Comparison of ENCODE assay signal across 12 cellular contexts in genomic region chr18:23626451-23627279, GRCh38. TPM values are rescaled to one million over a fixed set of nuclear protein-coding genes. Genes with fewer than 3 reads are reported as not detected.
A peak's percentile ranks its signal among the peaks of the same experiment; 100 is the strongest.
DNase-seq lines count a peak whose midpoint lies in the region; ATAC-seq, FAIRE-seq and TF ChIP-seq lines count a peak whose summit lies in the region.
"Had no signal": no experiment of that assay in that cellular context is flagged by ENCODE, and none has a peak within 500 bp of the region (broad histone marks: within the 10 kb centered on the region; RNA-seq: fewer than 3 reads in every experiment).

No MANE protein-coding gene starts in this region.

- no peaks in the 10 kb centered on the region for H3K79me2 ChIP-seq in osteoblast (ENCODE audit: insufficient read depth, low read length)

- H3K4me2 ChIP-seq in osteoblast (ENCODE audit: insufficient read depth, low read length): peak overlapping the region; percentile 51

- FAIRE-seq in bronchial epithelial cell (lab: Jason Lieb, UNC): no peak

- H3K27me3 ChIP-seq in bronchial epithelial cell (ENCODE audit: control insufficient read depth, insufficient read depth, low read length): no peaks in the 10 kb centered on the region
- no peaks in the 10 kb centered on the region for H3K27me3 ChIP-seq in osteoblast (ENCODE audit: insufficient read depth, low read length)
- H3K27me3 ChIP-seq in left lung: peaks cover 0 to 6% of the 10 kb centered on the region in 2 donors

- intact Hi-C loops in left lung (cut with DNase I): loop anchor here in 1 of 2 donors (10.0 kb wide), 1 partner anchor 298 kb away; no protein-coding TSS in a partner anchor

- H3K4me1 ChIP-seq in osteoblast (ENCODE audit: insufficient read depth, low read length) (peaks cover 33% of the 10 kb centered on the region), left lung (no peaks in the 10 kb centered on the region)

- H2AFZ ChIP-seq in osteoblast (ENCODE audit: low read length): no peak overlapping the region

- DNase-seq in ELR (ENCODE audit: low read depth): peak; percentile 82
- DNase-seq in LoVo (ENCODE audit: low spot score): peak; percentile 13
- DNase-seq in bronchial epithelial cell (ENCODE audit: low read depth): peak; percentile 95
- DNase-seq in osteoblast (ENCODE audit: insufficient read length, low spot score, missing footprints): peak; percentile 79
- DNase-seq in left lung: no peak
- no peak for DNase-seq in anterior cingulate cortex (lab: John Stamatoyannopoulos, UW)
- no peak for DNase-seq in hepatic stellate cell (ENCODE audit: low spot score)
- DNase-seq: NCI-H446 treated with DMSO at 0.1 percent for 48 hours; occipital lobe; stimulated activated CD4-positive, alpha-beta T cell treated with anti-CD3 and anti-CD28 coated beads, Interleukin-4, amount 100 ng/mL, for 24 hours; substantia nigra had no signal

- H3K36me3 ChIP-seq in bronchial epithelial cell (ENCODE audit: control insufficient read depth, insufficient read depth, low read length) (no peaks in the 10 kb centered on the region), osteoblast (ENCODE audit: insufficient read depth, low read length) (no peaks in the 10 kb centered on the region), left lung (no peaks in the 10 kb centered on the region)

- TF ChIP-seq CTCF in bronchial epithelial cell (IDR thresholded peaks at IDR 0.05; ENCODE audit: insufficient read depth, low read length, severe bottlenecking) (no peak), osteoblast (IDR thresholded peaks at IDR 0.05; ENCODE audit: extremely low read depth, low read depth, low read length) (no peak), left lung (IDR thresholded peaks at IDR 0.05) (no peak)

- H3K27ac ChIP-seq in osteoblast (ENCODE audit: low read depth, low read length) (peak overlapping the region; percentile 66), left lung (peak overlapping the region in 1 of 2 donors; percentile 22)

- no peaks in the 10 kb centered on the region for H4K20me1 ChIP-seq in osteoblast (ENCODE audit: insufficient read depth, low read length)

- no peaks in the 10 kb centered on the region for H3K9me3 ChIP-seq in osteoblast (ENCODE audit: low read depth, low read length)
- no peaks in the 10 kb centered on the region for H3K9me3 ChIP-seq in left lung

- ATAC-seq in left lung (no peak), HG03139 (IDR thresholded peaks at IDR 0.05; ENCODE audit: unreplicated experiment) (no peak)

- no peak overlapping the region for H3K4me3 ChIP-seq in bronchial epithelial cell (ENCODE audit: low read depth, low read length)
- no peak overlapping the region for H3K4me3 ChIP-seq in osteoblast (ENCODE audit: insufficient read depth, low read length)
- no peak overlapping the region for H3K4me3 ChIP-seq in left lung

RNA-seq across cellular contexts. Expression of gene ANKRD29, which starts 36.0 kb away (rescaled TPM):
- total RNA-seq in bronchial epithelial cell: 14.0 and 15.0 TPM in 2 replicates
- 9.8 and 20.9 TPM in 2 replicates for total RNA-seq in osteoblast
- total RNA-seq in left lung: 10 to 100 TPM; 23.1 to 51.9 TPM

RNA-seq across cellular contexts. Expression of gene NPC1, which starts 40.4 kb away (rescaled TPM):
- total RNA-seq in bronchial epithelial cell (78.3 and 100 TPM in 2 replicates), osteoblast (136 and 254 TPM in 2 replicates), left lung (100 to 1,000 TPM; 103 to 138 TPM)

Comparison
In these comparisons a context has a peak if more than half of its experiments do, and no peak if none do; other contexts are left out.
1. DNase-seq: peak in ELR (single experiment), LoVo (single experiment), bronchial epithelial cell (single experiment) and osteoblast (single experiment); none in left lung (0 of 2), anterior cingulate cortex (0 of 58) and hepatic stellate cell (single experiment).